In the genomic region with DNA sequence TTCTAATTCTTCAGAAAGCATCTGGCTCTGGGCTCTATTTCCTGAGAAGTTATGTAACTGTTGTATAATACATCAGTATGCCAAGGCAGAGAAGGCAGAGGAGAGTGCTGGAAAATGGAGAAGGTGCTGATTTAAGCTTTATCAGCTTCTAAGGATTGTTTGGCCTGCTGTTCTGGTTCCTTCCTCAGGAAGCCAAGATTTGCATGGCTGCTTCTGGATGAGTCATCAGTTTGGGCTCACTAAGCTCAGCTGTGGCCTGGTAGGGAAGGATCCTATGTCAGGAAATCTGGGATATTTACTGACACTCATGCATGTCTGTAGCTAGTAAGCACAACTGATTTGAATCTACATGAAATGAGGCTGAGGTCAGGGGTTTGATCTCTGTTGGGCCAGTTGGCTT, we compare ENCODE assay signal across 8 cellular contexts.
A peak's percentile ranks its signal among the peaks of the same experiment; 100 is the strongest.
DNase-seq lines count a peak whose midpoint lies in the region; ATAC-seq and TF ChIP-seq lines count a peak whose summit lies in the region.

No MANE protein-coding gene starts in this region.

- no peak overlapping the region for H3K4me3 ChIP-seq in BE2C (ENCODE audit: low read depth, low read length)
- H3K4me3 ChIP-seq in HUES48 (ENCODE audit: low read depth, low read length), result no peak overlapping the region
- H3K4me3 ChIP-seq in mammary epithelial cell (replicated peaks in 1 of 3; ENCODE audit: insufficient read depth in 1 of 3, low read depth in 2 of 3, low read length in 3 of 3), result no peak overlapping the region

- ATAC-seq in GM18505 (IDR thresholded peaks at IDR 0.05; ENCODE audit: unreplicated experiment), result no peak
- no peak for ATAC-seq in HG03571 (IDR thresholded peaks at IDR 0.05; ENCODE audit: unreplicated experiment)
- ATAC-seq in GM18511 (IDR thresholded peaks at IDR 0.05; ENCODE audit: unreplicated experiment), result no peak
- no peak for ATAC-seq in HG03045 (IDR thresholded peaks at IDR 0.05; ENCODE audit: unreplicated experiment)

- H3K79me2 ChIP-seq in mammary epithelial cell (ENCODE audit: insufficient read depth, low read length), result no peaks in the 10 kb centered on the region

- no TSS peak for BruUV-seq in mammary epithelial cell (replicated peaks; lab: Mats Ljungman, UMichigan)

- intact Hi-C loops in mammary epithelial cell (cut with micrococcal nuclease), result no loop called here

- TF ChIP-seq POLR2A in GM18505 (IDR thresholded peaks at IDR 0.05; ENCODE audit: borderline replicate concordance, extremely low read depth, insufficient read depth, insufficient read length), result no peak

- H3K9me3 ChIP-seq in BE2C (no peaks in the 10 kb centered on the region), HUES48 (ENCODE audit: control insufficient read depth, insufficient read depth, low read length) (no peaks in the 10 kb centered on the region), mammary epithelial cell (replicated peaks; ENCODE audit: insufficient read depth, low read length) (no peaks in the 10 kb centered on the region)

- TF ChIP-seq CTCF in BE2C (IDR thresholded peaks at IDR 0.05; ENCODE audit: low read depth, low read length) (no peak), mammary epithelial cell (conservative IDR thresholded peaks at IDR 0.05 in 1 of 2, IDR thresholded peaks at IDR 0.05 in 1 of 2; ENCODE audit: extremely low read depth in 1 of 2, insufficient read depth in 1 of 2, low read depth in 1 of 2, low read length in 2 of 2) (no peak)

- H3K4me1 ChIP-seq in BE2C (peaks cover 2% of the 10 kb centered on the region; the same call in 1 of the 2 replicates), HUES48 (ENCODE audit: control insufficient read depth, insufficient read depth, low read length) (peaks cover 8% of the 10 kb centered on the region), mammary epithelial cell (ENCODE audit: insufficient read depth, low read length) (peaks cover 8% of the 10 kb centered on the region)

- no peak overlapping the region for H3K4me2 ChIP-seq in mammary epithelial cell (ENCODE audit: insufficient read depth, low read depth, low read length)

- H3K27ac ChIP-seq in HUES48 (ENCODE audit: low read depth, low read length) (peak overlapping the region; percentile 69), mammary epithelial cell (ENCODE audit: insufficient read depth, low read depth, low read length) (no peak overlapping the region)

- no peaks in the 10 kb centered on the region for H4K20me1 ChIP-seq in mammary epithelial cell (ENCODE audit: insufficient read depth, low read length)

- dilution Hi-C loops in mammary epithelial cell (cut with HindIII; ENCODE audit: low sequenced_read_pairs), result no loop called here

- H3K27me3 ChIP-seq in BE2C (no peaks in the 10 kb centered on the region), HUES48 (ENCODE audit: control insufficient read depth, insufficient read depth, low read length) (no peaks in the 10 kb centered on the region), mammary epithelial cell (ENCODE audit: insufficient read depth, low read length) (no peaks in the 10 kb centered on the region)

- DNase-seq in BE2C (peak; percentile 43), mammary epithelial cell (peak; percentile 63), kidney glomerular epithelial cell (lab: John Stamatoyannopoulos, UW) (peak; percentile 95)

- H3K36me3 ChIP-seq in BE2C, result no peaks in the 10 kb centered on the region
- H3K36me3 ChIP-seq in HUES48 (ENCODE audit: control insufficient read depth, insufficient read depth, low read length), result no peaks in the 10 kb centered on the region
- no peaks in the 10 kb centered on the region for H3K36me3 ChIP-seq in mammary epithelial cell (ENCODE audit: insufficient read depth, low read length)

- peak overlapping the region; percentile 63 for H2AFZ ChIP-seq in mammary epithelial cell (ENCODE audit: low read depth, low read length)

- CTCF ChIA-PET in mammary epithelial cell (lab: Charles Lee; ENCODE audit: low non-redundant PET), result no interaction called here

- H3K9ac ChIP-seq in HUES48 (ENCODE audit: low read depth, low read length) (no peak overlapping the region), mammary epithelial cell (ENCODE audit: insufficient read depth, low read length) (no peak overlapping the region)

- in situ Hi-C loops in mammary epithelial cell (cut with MboI; ENCODE audit: low sequenced_read_pairs in 2 of 2), result no loop called here

Comparison
In these comparisons a context has a peak if more than half of its experiments do, and no peak if none do; other contexts are left out.
1. DNase-seq: peak in every context shown above with its lines; median percentile 95 in kidney glomerular epithelial cell; 63 in mammary epithelial cell; 43 in BE2C.